ENCODE assay signal across 11 cellular contexts in the genomic region with DNA sequence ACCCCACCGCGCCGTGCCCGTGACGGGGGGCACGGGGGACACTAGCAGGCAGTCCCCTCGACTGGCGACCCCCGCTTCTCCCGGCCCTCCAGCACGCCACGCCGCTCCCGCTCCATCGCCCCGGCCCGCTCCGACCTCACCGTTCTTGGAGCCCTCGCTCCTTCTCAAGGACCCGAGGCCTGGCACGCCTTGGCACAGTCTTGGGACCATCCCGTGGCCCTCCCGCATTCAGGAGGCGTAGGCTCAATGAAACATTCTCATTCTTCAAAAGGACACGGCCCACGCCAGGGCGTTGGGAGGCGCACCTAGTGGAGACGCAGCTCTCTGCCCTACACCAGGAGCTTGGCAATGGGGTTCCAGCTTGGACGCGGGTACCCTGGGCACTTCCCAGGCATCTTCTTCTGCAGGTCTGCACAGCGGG. TPM values are rescaled to one million over a fixed set of nuclear protein-coding genes. Genes with fewer than 3 reads are reported as not detected.
A peak's percentile ranks its signal among the peaks of the same experiment; 100 is the strongest.
DNase-seq lines count a peak whose midpoint lies in the region; ATAC-seq, FAIRE-seq and TF ChIP-seq lines count a peak whose summit lies in the region.
"Had no signal": no experiment of that assay in that cellular context is flagged by ENCODE, and none has a peak within 500 bp of the region (broad histone marks: within the 10 kb centered on the region; RNA-seq: fewer than 3 reads in every experiment).

No MANE protein-coding gene starts in this region.

- H3K4me1 Mint-ChIP-seq in activated naive CD8-positive, alpha-beta T cell treated with anti-CD3 and anti-CD28 coated beads for 36 hours = no peaks in the 10 kb centered on the region

- peak overlapping the region; percentile 65 for H3K4me3 Mint-ChIP-seq in activated naive CD8-positive, alpha-beta T cell treated with anti-CD3 and anti-CD28 coated beads for 36 hours

- no peak overlapping the region for H3K27ac Mint-ChIP-seq in activated naive CD8-positive, alpha-beta T cell treated with anti-CD3 and anti-CD28 coated beads for 36 hours

- peaks cover 4% of the 10 kb centered on the region for H3K36me3 Mint-ChIP-seq in activated naive CD8-positive, alpha-beta T cell treated with anti-CD3 and anti-CD28 coated beads for 36 hours

- peak overlapping the region; percentile 27 for H3K4me2 ChIP-seq in keratinocyte (ENCODE audit: control insufficient read depth, extremely low read depth, insufficient read depth, low read depth, low read length)

- H3K4me1 ChIP-seq in left ventricle myocardium inferior (peaks cover 24% of the 10 kb centered on the region), keratinocyte (ENCODE audit: control insufficient read depth, extremely low read depth, insufficient read depth, low read length) (no peaks in the 10 kb centered on the region), vagina (peaks cover 24% of the 10 kb centered on the region), aorta (ENCODE audit: control insufficient read depth in 1 of 2, insufficient read depth in 2 of 2, low read length in 2 of 2) (no peaks in the 10 kb centered on the region)

- H3K9ac ChIP-seq in keratinocyte (ENCODE audit: control insufficient read depth, extremely low read depth, insufficient read depth, low read length) = no peak overlapping the region

- H3K79me2 ChIP-seq in keratinocyte (ENCODE audit: control insufficient read depth, insufficient read depth, low read length) = no peaks in the 10 kb centered on the region

- DNase-seq in left ventricle myocardium inferior = no peak
- DNase-seq in Right ventricle myocardium superior = no peak
- DNase-seq in activated naive CD8-positive, alpha-beta T cell treated with anti-CD3 and anti-CD28 coated beads for 36 hours = no peak
- DNase-seq in keratinocyte (ENCODE audit: low read depth, low spot score) = no peak
- DNase-seq in vagina (ENCODE audit: extremely low spot score in 2 of 2) = no peak
- DNase-seq in activated CD8-positive, alpha-beta memory T cell treated with anti-CD3 and anti-CD28 coated beads, Interleukin-2, amount 50 U/mL, for 48 hours = no peak
- no peak for DNase-seq in stimulated activated CD4-positive, alpha-beta T cell treated with anti-CD3 and anti-CD28 coated beads, Interleukin-4, amount 100 ng/mL, for 4 hours
- no peak for DNase-seq in aorta
- DNase-seq: SIG-M5 had no signal

- H3K9me3 ChIP-seq in left ventricle myocardium inferior (replicated peaks) = no peaks in the 10 kb centered on the region
- H3K9me3 ChIP-seq in keratinocyte (ENCODE audit: control insufficient read depth, low read depth, low read length) = no peaks in the 10 kb centered on the region
- H3K9me3 ChIP-seq in vagina = no peaks in the 10 kb centered on the region
- H3K9me3 ChIP-seq in aorta (ENCODE audit: control insufficient read depth, low read length) = no peaks in the 10 kb centered on the region
- H3K9me3 ChIP-seq: prostate gland, upper lobe of left lung had no signal

- H3K36me3 ChIP-seq in left ventricle myocardium inferior = peaks cover 25% of the 10 kb centered on the region
- H3K36me3 ChIP-seq in keratinocyte (ENCODE audit: control insufficient read depth in 2 of 2, extremely low read depth in 1 of 2, insufficient read depth in 2 of 2, low read length in 2 of 2) = peaks cover 0 to 6% of the 10 kb centered on the region in 2 experiments
- peaks cover 0 to 21% of the 10 kb centered on the region in 2 donors for H3K36me3 ChIP-seq in vagina
- no peaks in the 10 kb centered on the region for H3K36me3 ChIP-seq in aorta (ENCODE audit: control insufficient read depth in 1 of 2, insufficient read depth in 2 of 2, low read length in 1 of 2)

- peaks cover 46% of the 10 kb centered on the region for H3K27me3 Mint-ChIP-seq in activated naive CD8-positive, alpha-beta T cell treated with anti-CD3 and anti-CD28 coated beads for 36 hours

- H3K27me3 ChIP-seq in left ventricle myocardium inferior (ENCODE audit: low read depth) (peaks cover 49% of the 10 kb centered on the region), keratinocyte (ENCODE audit: control insufficient read depth, extremely low read depth, insufficient read depth, low read length) (peaks cover 35% of the 10 kb centered on the region), vagina (peaks cover 5% of the 10 kb centered on the region), aorta (ENCODE audit: control insufficient read depth in 1 of 2, insufficient read depth in 2 of 2, low read length in 1 of 2) (no peaks in the 10 kb centered on the region)

- H4K20me1 ChIP-seq in keratinocyte (ENCODE audit: control insufficient read depth, extremely low read depth, insufficient read depth, low read length) = no peaks in the 10 kb centered on the region

- no peaks in the 10 kb centered on the region for H3K9me3 Mint-ChIP-seq in activated naive CD8-positive, alpha-beta T cell treated with anti-CD3 and anti-CD28 coated beads for 36 hours

- no peak overlapping the region for H2AFZ ChIP-seq in keratinocyte (ENCODE audit: control insufficient read depth, low read length)

- WGBS in aorta, 2 donors = 12% methylated on average over 21 to 33 of the region's 33 CpGs

- no peak for TF ChIP-seq POLR2A in vagina (IDR thresholded peaks at IDR 0.05)

- dilution Hi-C loops in keratinocyte (cut with MboI; ENCODE audit: extremely low pct_ligation_motif_present, low sequenced_read_pairs) = no loop called here

- H3K9me1 ChIP-seq in keratinocyte (ENCODE audit: control insufficient read depth, extremely low read depth, insufficient read depth, low read length) = no peaks in the 10 kb centered on the region

- intact Hi-C loops in left ventricle myocardium inferior (cut with micrococcal nuclease) = no loop called here
- intact Hi-C loops in Right ventricle myocardium superior (cut with DNase I) = no loop called here
- intact Hi-C loops in vagina (cut with DNase I) = no loop called here
- intact Hi-C loops in aorta (cut with DNase I) = no loop called here

- TF ChIP-seq CTCF in left ventricle myocardium inferior (IDR thresholded peaks at IDR 0.05; ENCODE audit: borderline replicate concordance) (no peak), keratinocyte (optimal IDR thresholded peaks at IDR 0.05 in 1 of 3, IDR thresholded peaks at IDR 0.05 in 1 of 3, conservative IDR thresholded peaks at IDR 0.05 in 1 of 3; ENCODE audit: extremely low read depth in 1 of 3, insufficient read depth in 2 of 3, low read length in 3 of 3) (no peak), vagina (IDR thresholded peaks at IDR 0.05) (no peak)

- H3K4me3 ChIP-seq in left ventricle myocardium inferior (peak overlapping the region; percentile 30), keratinocyte (ENCODE audit: control insufficient read depth in 2 of 3, extremely low read depth in 1 of 3, insufficient read depth in 2 of 3, low read depth in 1 of 3, low read length in 3 of 3) (no peak overlapping the region), vagina (peak overlapping the region; percentile 16 to 24), aorta (ENCODE audit: low read length in 2 of 2) (no peak overlapping the region)

- no peak for FAIRE-seq in keratinocyte (lab: Jason Lieb, UNC)

- H3K27ac ChIP-seq in left ventricle myocardium inferior (replicated peaks) (no peak overlapping the region), keratinocyte (ENCODE audit: control insufficient read depth, insufficient read depth, low read length) (no peak overlapping the region), vagina (no peak overlapping the region), aorta (ENCODE audit: low read depth in 1 of 2, low read length in 2 of 2) (no peak overlapping the region)
- H3K27ac ChIP-seq: prostate gland, upper lobe of left lung had no signal

- ATAC-seq in Right ventricle myocardium superior (ENCODE audit: poor library complexity) (no peak), aorta (ENCODE audit: low FRiP score) (no peak)

RNA-seq across cellular contexts. Expression of gene CERS1, which starts 0.5 kb away (rescaled TPM):
- total RNA-seq in left ventricle myocardium inferior = 1.4 TPM
- 0.24 TPM for total RNA-seq in Right ventricle myocardium superior
- total RNA-seq in activated naive CD8-positive, alpha-beta T cell treated with anti-CD3 and anti-CD28 coated beads for 36 hours = under 1 TPM; 0.19 to 0.28 TPM
- 0.09 to 0.23 TPM (median 0.14 TPM) in 3 replicates for polyA plus RNA-seq in keratinocyte
- 0.62 TPM for polyA plus RNA-seq in keratinocyte (2011; ENCODE audit: low read depth)
- polyA plus RNA-seq in keratinocyte (2011; cell fraction: cytosol; rRNA removed) = 0.12 and 0.32 TPM in 2 replicates
- polyA plus RNA-seq in keratinocyte (2011; cell fraction: nucleus; rRNA removed) = 0.41 and 1.2 TPM in 2 replicates
- 0.21 and 0.75 TPM in 2 replicates for polyA plus RNA-seq in keratinocyte (2012; ENCODE audit: low replicate concordance)
- 0.52 TPM in 1 of 3 replicates, not detected in the others for polyA minus RNA-seq in keratinocyte
- not detected for polyA minus RNA-seq in keratinocyte (2011; cell fraction: cytosol; rRNA and poly(A)+ RNA removed)
- polyA minus RNA-seq in keratinocyte (2011; cell fraction: nucleus; rRNA and poly(A)+ RNA removed) = 0.93 TPM in 1 of 2 replicates, not detected in the other
- total RNA-seq in vagina = 0.49 TPM
- 1 to 10 TPM in 1 of 2 donors, under 1 TPM in 1; 0.49 to 3.3 TPM for total RNA-seq in aorta
- 1 to 10 TPM in 1 of 2 donors, under 1 TPM in 1; 0.51 to 1.3 TPM for polyA plus RNA-seq in aorta

RNA-seq across cellular contexts. Expression of gene COPE, which starts 22.8 kb away (rescaled TPM):
- total RNA-seq in left ventricle myocardium inferior (128 TPM), Right ventricle myocardium superior (121 TPM), vagina (212 TPM), aorta (100 to 1,000 TPM; 121 to 130 TPM)
- total RNA-seq in activated naive CD8-positive, alpha-beta T cell treated with anti-CD3 and anti-CD28 coated beads for 36 hours = 100 to 1,000 TPM; 169 to 174 TPM
- polyA plus RNA-seq in keratinocyte (109 to 198 TPM (median 137 TPM) in 3 replicates), aorta (100 to 1,000 TPM; 166 to 180 TPM)
- 51.6 TPM for polyA plus RNA-seq in keratinocyte (2011; ENCODE audit: low read depth)
- polyA plus RNA-seq in keratinocyte (2011; cell fraction: cytosol; rRNA removed) = 94.7 and 217 TPM in 2 replicates
- 78.8 and 124 TPM in 2 replicates for polyA plus RNA-seq in keratinocyte (2011; cell fraction: nucleus; rRNA removed)
- polyA plus RNA-seq in keratinocyte (2012; ENCODE audit: low replicate concordance) = 125 and 165 TPM in 2 replicates
- polyA minus RNA-seq in keratinocyte = 83.4 to 139 TPM (median 121 TPM) in 3 replicates
- polyA minus RNA-seq in keratinocyte (2011; cell fraction: cytosol; rRNA and poly(A)+ RNA removed) = 235 TPM
- polyA minus RNA-seq in keratinocyte (2011; cell fraction: nucleus; rRNA and poly(A)+ RNA removed) = 62.3 and 70.8 TPM in 2 replicates

RNA-seq across cellular contexts. Expression of gene DDX49, which starts 23.1 kb away (rescaled TPM):
- total RNA-seq in left ventricle myocardium inferior (22.4 TPM), Right ventricle myocardium superior (19.2 TPM), vagina (36.3 TPM), aorta (10 to 100 TPM; 25.0 to 32.2 TPM)
- 10 to 100 TPM; 87.4 to 89.2 TPM for total RNA-seq in activated naive CD8-positive, alpha-beta T cell treated with anti-CD3 and anti-CD28 coated beads for 36 hours
- polyA plus RNA-seq in keratinocyte (33.1 to 59.4 TPM (median 39.2 TPM) in 3 replicates), aorta (10 to 100 TPM; 38.2 to 51.4 TPM)
- polyA plus RNA-seq in keratinocyte (2011; ENCODE audit: low read depth) = 26.9 TPM
- polyA plus RNA-seq in keratinocyte (2011; cell fraction: cytosol; rRNA removed) = 25.1 and 41.3 TPM in 2 replicates
- 33.1 and 34.0 TPM in 2 replicates for polyA plus RNA-seq in keratinocyte (2011; cell fraction: nucleus; rRNA removed)
- polyA plus RNA-seq in keratinocyte (2012; ENCODE audit: low replicate concordance) = 24.3 and 30.8 TPM in 2 replicates
- polyA minus RNA-seq in keratinocyte = 36.4 to 162 TPM (median 53.6 TPM) in 3 replicates
- 66.4 TPM for polyA minus RNA-seq in keratinocyte (2011; cell fraction: cytosol; rRNA and poly(A)+ RNA removed)
- polyA minus RNA-seq in keratinocyte (2011; cell fraction: nucleus; rRNA and poly(A)+ RNA removed) = 15.8 and 16.9 TPM in 2 replicates

RNA-seq across cellular contexts. Expression of gene HOMER3, which starts 44.6 kb away (rescaled TPM):
- 14.7 TPM for total RNA-seq in left ventricle myocardium inferior
- 9.9 TPM for total RNA-seq in Right ventricle myocardium superior
- not detected for total RNA-seq in activated naive CD8-positive, alpha-beta T cell treated with anti-CD3 and anti-CD28 coated beads for 36 hours
- 97.2 to 188 TPM (median 119 TPM) in 3 replicates for polyA plus RNA-seq in keratinocyte
- polyA plus RNA-seq in keratinocyte (2011; ENCODE audit: low read depth) = 29.7 TPM
- 83.7 and 126 TPM in 2 replicates for polyA plus RNA-seq in keratinocyte (2011; cell fraction: cytosol; rRNA removed)
- polyA plus RNA-seq in keratinocyte (2011; cell fraction: nucleus; rRNA removed) = 75.0 and 98.0 TPM in 2 replicates
- 64.2 and 147 TPM in 2 replicates for polyA plus RNA-seq in keratinocyte (2012; ENCODE audit: low replicate concordance)
- polyA minus RNA-seq in keratinocyte = 78.2 to 101 TPM (median 96.4 TPM) in 3 replicates
- 92.9 TPM for polyA minus RNA-seq in keratinocyte (2011; cell fraction: cytosol; rRNA and poly(A)+ RNA removed)
- polyA minus RNA-seq in keratinocyte (2011; cell fraction: nucleus; rRNA and poly(A)+ RNA removed) = 25.5 and 34.7 TPM in 2 replicates
- 30.9 TPM for total RNA-seq in vagina
- 10 to 100 TPM; 23.6 to 29.5 TPM for total RNA-seq in aorta
- 10 to 100 TPM; 38.9 to 59.9 TPM for polyA plus RNA-seq in aorta

Comparison
In these comparisons a context has a peak if more than half of its experiments do, and no peak if none do; other contexts are left out.
1. H3K4me3 ChIP-seq: peak in left ventricle myocardium inferior (single experiment) and vagina (2 of 2); none in keratinocyte (0 of 3) and aorta (0 of 2).